ENCODE assay signal across 24 cellular contexts in genomic region chr6:83998021-83998584, GRCh38.
"Had no signal": no experiment of that assay in that cellular context is flagged by ENCODE, and none has a peak within 500 bp of the region (broad histone marks: within the 10 kb centered on the region; RNA-seq: fewer than 3 reads in every experiment).

No MANE protein-coding gene starts in this region.

- H2AFZ ChIP-seq: neural progenitor cell, parathyroid adenoma had no signal

- H3K27me3 ChIP-seq: neural progenitor cell, right lobe of liver, sigmoid colon, stomach, thyroid gland, tibial nerve, upper lobe of left lung, vagina had no signal

- DNase-seq: occipital lobe; ovary; posterior cingulate gyrus; psoas muscle; right cardiac atrium; right lobe of liver; sigmoid colon; stimulated activated CD4-positive, alpha-beta T cell treated with anti-CD3 and anti-CD28 coated beads, Interleukin-15, amount 100 ng/mL, for 24 hours; stimulated activated CD4-positive, alpha-beta T cell treated with anti-CD3 and anti-CD28 coated beads, Interleukin-2, amount 100 ng/mL, for 24 hours; stimulated activated CD4-positive, alpha-beta T cell treated with anti-CD3 and anti-CD28 coated beads, Interleukin-2, amount 100 ng/mL, for 48 hours; stimulated activated CD4-positive, alpha-beta T cell treated with anti-CD3 and anti-CD28 coated beads, Interleukin-4, amount 100 ng/mL, for 24 hours; stimulated activated naive B cell treated with anti-CD40 and anti-IgM and Interleukin-4, amounts not matched to agents 10 μg/mL and 1 μg/mL and 100 μg/mL, for 72 hours; stimulated activated naive CD4-positive, alpha-beta T cell treated with Interleukin-2 at 50 U/mL for 16 hours; stomach; thyroid gland; trophoblast cell; upper lobe of left lung had no signal

- H3K79me2 ChIP-seq: parathyroid adenoma had no signal

- FAIRE-seq: small intestine, urothelium cell line had no signal

- H3K4me3 ChIP-seq: neural progenitor cell, ovary, psoas muscle, right lobe of liver, sigmoid colon, stomach, thoracic aorta, thyroid gland, tibial nerve, upper lobe of left lung, vagina had no signal

- H3K36me3 ChIP-seq: neural progenitor cell, ovary, right lobe of liver, sigmoid colon, stomach, thoracic aorta, thyroid gland, tibial nerve, upper lobe of left lung, vagina had no signal

- H3K4me2 ChIP-seq: neural progenitor cell had no signal

- H3K27ac ChIP-seq: neural progenitor cell, ovary, parathyroid adenoma, psoas muscle, right lobe of liver, sigmoid colon, stomach, thoracic aorta, thyroid gland, tibial nerve, upper lobe of left lung, vagina had no signal

- H3K9ac ChIP-seq: neural progenitor cell, parathyroid adenoma had no signal

- H3K4me1 ChIP-seq: neural progenitor cell, parathyroid adenoma, psoas muscle, right lobe of liver, sigmoid colon, stomach, thyroid gland, tibial nerve, upper lobe of left lung, vagina had no signal

- H3K9me3 ChIP-seq: ovary, psoas muscle, right lobe of liver, sigmoid colon, thoracic aorta, thyroid gland, tibial nerve, upper lobe of left lung, vagina had no signal

- ATAC-seq: psoas muscle, right cardiac atrium, right lobe of liver had no signal
